In genomic region chr21:31524140-31524539, GRCh38 we compare ENCODE assay signal across 18 cellular contexts.
"Had no signal": no experiment of that assay in that cellular context is flagged by ENCODE, and none has a peak within 500 bp of the region (broad histone marks: within the 10 kb centered on the region; RNA-seq: fewer than 3 reads in every experiment).

No MANE protein-coding gene starts in this region.

- H3K27ac ChIP-seq: colonic mucosa, psoas muscle, right lobe of liver, thyroid gland, vagina had no signal

- H3K4me3 ChIP-seq: colonic mucosa, psoas muscle, right lobe of liver, thyroid gland, vagina had no signal

- H3K36me3 ChIP-seq: colonic mucosa, right lobe of liver, thyroid gland, vagina had no signal

- DNase-seq: activated CD4-positive, alpha-beta T cell treated with anti-CD3 and anti-CD28 coated beads, Interleukin-2, amount 10 ng/mL, durations not matched to agents 7 days and 5 days; activated CD4-positive, CD25-positive, alpha-beta regulatory T cell; activated CD8-positive, alpha-beta memory T cell treated with anti-CD3 and anti-CD28 coated beads for 24 hours; activated naive CD4-positive, alpha-beta T cell treated with anti-CD3 and anti-CD28 coated beads, Interleukin-2, amount 10 ng/mL, durations not matched to agents 7 days and 5 days; activated T-cell treated with anti-CD3 and anti-CD28 coated beads for 4 hours; caudate nucleus; colonic mucosa; effector CD8-positive, alpha-beta T cell; hippocampal formation; left colon; mammary epithelial cell; natural killer cell; psoas muscle; right lobe of liver; T1000; thyroid gland had no signal

- H3K27me3 ChIP-seq: colonic mucosa, right lobe of liver, thyroid gland, vagina had no signal

- H3K4me1 ChIP-seq: colonic mucosa, psoas muscle, right lobe of liver, thyroid gland, vagina had no signal

- H3K9me3 ChIP-seq: colonic mucosa, psoas muscle, right lobe of liver, thyroid gland, vagina had no signal

- ATAC-seq: left colon; natural killer cell; psoas muscle; right lobe of liver; stimulated activated effector memory CD8-positive, alpha-beta T cell treated with anti-CD3 and anti-CD28 coated beads, Interleukin-12 subunit alpha, Interleukin-12 subunit beta, amount 100 ng/mL, for 72 hours had no signal
